In genomic region chr6:148502083-148502772, GRCh38 we compare ENCODE assay signal across 15 cellular contexts.
DNase-seq lines count a peak whose midpoint lies in the region; ATAC-seq and TF ChIP-seq lines count a peak whose summit lies in the region.
"Had no signal": no experiment of that assay in that cellular context is flagged by ENCODE, and none has a peak within 500 bp of the region (broad histone marks: within the 10 kb centered on the region; RNA-seq: fewer than 3 reads in every experiment).

No MANE protein-coding gene starts in this region.

- TF ChIP-seq CTCF in SK-N-SH (IDR thresholded peaks at IDR 0.05): no peak
- no peak for TF ChIP-seq CTCF in fibroblast of mammary gland (conservative IDR thresholded peaks at IDR 0.05; ENCODE audit: control insufficient read depth, insufficient read depth, low read depth, low read length)
- TF ChIP-seq CTCF in upper lobe of left lung (IDR thresholded peaks at IDR 0.05): no peak

- H3K79me2 ChIP-seq in SK-N-SH (ENCODE audit: insufficient read depth): peaks cover 77% of the 10 kb centered on the region

- no peak overlapping the region for H3K4ac ChIP-seq in neuronal stem cell (ENCODE audit: low read length)

- H3K9me2 ChIP-seq in SK-N-SH: no peaks in the 10 kb centered on the region

- H3K9me3 ChIP-seq in SK-N-SH (no peaks in the 10 kb centered on the region), neuronal stem cell (replicated peaks in 1 of 2; ENCODE audit: control insufficient read depth in 2 of 2, insufficient read depth in 1 of 2, low read depth in 1 of 2, low read length in 2 of 2) (no peaks in the 10 kb centered on the region), upper lobe of left lung (no peaks in the 10 kb centered on the region)
- H3K9me3 ChIP-seq: adrenal gland, pancreas had no signal

- no peak overlapping the region for H2BK5ac ChIP-seq in neuronal stem cell (ENCODE audit: low read length)

- H3K4me1 ChIP-seq in SK-N-SH (ENCODE audit: control insufficient read depth in 1 of 2, insufficient read depth in 2 of 2, low read depth in 1 of 2, low read length in 1 of 2): peaks cover 2 to 30% of the 10 kb centered on the region in 2 experiments; a peak in 3 of 4 replicates
- peaks cover 0 to 5% of the 10 kb centered on the region in 2 donors for H3K4me1 ChIP-seq in neuronal stem cell (ENCODE audit: control insufficient read depth in 2 of 2, insufficient read depth in 1 of 2, low read depth in 1 of 2, low read length in 2 of 2)
- H3K4me1 ChIP-seq in upper lobe of left lung: peaks cover 5 to 18% (median 12%) of the 10 kb centered on the region in 4 donors
- H3K4me1 ChIP-seq: adrenal gland, pancreas had no signal

- TF ChIP-seq RAD21 in SK-N-SH (IDR thresholded peaks at IDR 0.05; ENCODE audit: low read length): no peak

- no peak overlapping the region for H3K23ac ChIP-seq in neuronal stem cell (ENCODE audit: low read depth, low read length, poor library complexity)

- no peak overlapping the region for H3K18ac ChIP-seq in neuronal stem cell (ENCODE audit: low read length)

- no peak for TF ChIP-seq POLR2A in upper lobe of left lung (IDR thresholded peaks at IDR 0.05)

- H3K36me3 ChIP-seq in SK-N-SH (replicated peaks in 1 of 2; ENCODE audit: control insufficient read depth in 1 of 2, insufficient read depth in 2 of 2, low read length in 1 of 2) (peaks cover 0 to 15% of the 10 kb centered on the region in 2 experiments), neuronal stem cell (replicated peaks in 1 of 2; ENCODE audit: control insufficient read depth in 2 of 2, insufficient read depth in 2 of 2, low read length in 2 of 2) (no peaks in the 10 kb centered on the region), upper lobe of left lung (peaks cover 0 to 5% (median 2%) of the 10 kb centered on the region in 4 donors)
- H3K36me3 ChIP-seq: adrenal gland, pancreas had no signal

- DNase-seq in SK-N-SH (no peak), fibroblast of mammary gland (ENCODE audit: low read depth) (peak; percentile 92), neuronal stem cell (ENCODE audit: low spot score) (no peak), upper lobe of left lung (no peak), NCI-H146 treated with DMSO at 0.1 percent for 48 hours (lab: John Stamatoyannopoulos, UW; ENCODE audit: unreplicated experiment) (no peak), T-helper 9 cell (no peak)
- DNase-seq: activated CD8-positive, alpha-beta memory T cell treated with anti-CD3 and anti-CD28 coated beads for 24 hours; adrenal gland; NCI-H526 treated with DMSO at 0.1 percent for 48 hours; pancreas; SW 1271 had no signal

- peak overlapping the region; percentile 81 for H3K9ac ChIP-seq in SK-N-SH
- peak overlapping the region; percentile 46 for H3K9ac ChIP-seq in neuronal stem cell (ENCODE audit: low read depth, low read length, poor library complexity)

- no peaks in the 10 kb centered on the region for H3K79me1 ChIP-seq in neuronal stem cell (ENCODE audit: low read depth, low read length)

- CTCF ChIA-PET in SK-N-SH (lab: Yijun Ruan, JAX): no interaction called here

- no peaks in the 10 kb centered on the region for H3K27me3 ChIP-seq in SK-N-SH (ENCODE audit: insufficient read depth)
- H3K27me3 ChIP-seq in neuronal stem cell (ENCODE audit: control insufficient read depth in 3 of 3, insufficient read depth in 3 of 3, low read depth in 1 of 3, low read length in 3 of 3): no peaks in the 10 kb centered on the region
- H3K27me3 ChIP-seq in upper lobe of left lung: no peaks in the 10 kb centered on the region
- H3K27me3 ChIP-seq: adrenal gland, pancreas had no signal

- ATAC-seq in SK-N-SH treated with all-trans-retinoic acid at 6 μM for 48 hours: no peak
- peak in 1 of 2 donors; percentile 71 for ATAC-seq in upper lobe of left lung (ENCODE audit: low FRiP score in 2 of 2)
- ATAC-seq in HG02852 (IDR thresholded peaks at IDR 0.05; ENCODE audit: unreplicated experiment): no peak
- ATAC-seq: GM12878 had no signal

- H4K8ac ChIP-seq in neuronal stem cell (ENCODE audit: low read depth, low read length): no peak overlapping the region

- H2AFZ ChIP-seq in SK-N-SH (ENCODE audit: low read depth) (no peak overlapping the region), neuronal stem cell (ENCODE audit: low read length) (no peak overlapping the region)

- H4K20me1 ChIP-seq in SK-N-SH (ENCODE audit: insufficient read depth): no peaks in the 10 kb centered on the region

- H3K4me2 ChIP-seq in SK-N-SH (peak overlapping the region; percentile 76), neuronal stem cell (ENCODE audit: insufficient read depth, low read length, poor library complexity, severe bottlenecking) (no peak overlapping the region)

- POLR2A ChIA-PET in SK-N-SH (lab: Yijun Ruan, JAX): no interaction called here

- H2BK12ac ChIP-seq in neuronal stem cell (ENCODE audit: low read length): no peak overlapping the region

- H3F3A ChIP-seq in SK-N-SH (replicated peaks; ENCODE audit: insufficient read depth): peaks cover 38% of the 10 kb centered on the region

- no peak overlapping the region for H4K91ac ChIP-seq in neuronal stem cell (ENCODE audit: low read depth, low read length, poor library complexity)

- H2BK120ac ChIP-seq in neuronal stem cell (ENCODE audit: low read depth, low read length): no peak overlapping the region

- H2BK15ac ChIP-seq in neuronal stem cell (ENCODE audit: low read length): no peak overlapping the region

- no peak overlapping the region for H2AK5ac ChIP-seq in neuronal stem cell (ENCODE audit: low read depth, low read length)

- WGBS in SK-N-SH (ENCODE audit: low lambda C conversion rate): 49% methylated on average over 8 of the region's 8 CpGs
- WGBS in neuronal stem cell (ENCODE audit: extremely low coverage in 2 of 2, insufficient read length in 2 of 2, insufficient replicate concordance in 1 of 2), 2 donors: 100% methylated on average over 3 of the region's 8 CpGs; no CpG with 5 or more reads in 1 of the 2 donors
- WGBS in upper lobe of left lung, 2 donors: 65 to 66% methylated on average over 8 of the region's 8 CpGs

- TF ChIP-seq EP300 in SK-N-SH (IDR thresholded peaks at IDR 0.05; ENCODE audit: borderline replicate concordance in 1 of 2, low read depth in 1 of 2, low read length in 1 of 2) (no peak), upper lobe of left lung (IDR thresholded peaks at IDR 0.05) (no peak)

- no peak overlapping the region for H3K14ac ChIP-seq in neuronal stem cell (ENCODE audit: low read length)

- H3K27ac ChIP-seq in SK-N-SH (ENCODE audit: low read depth in 2 of 2, low read length in 1 of 2): peak overlapping the region in 1 of 2 experiments; percentile 98; a peak in 3 of 4 replicates
- H3K27ac ChIP-seq in neuronal stem cell (replicated peaks; ENCODE audit: low read length): no peak overlapping the region
- H3K27ac ChIP-seq in upper lobe of left lung: peak overlapping the region in 3 of 4 donors; percentile 21 to 61 (median 52)
- H3K27ac ChIP-seq: 22Rv1 had no signal

- H3K4me3 ChIP-seq in SK-N-SH (ENCODE audit: low read depth in 2 of 2, low read length in 1 of 2): no peak overlapping the region
- H3K4me3 ChIP-seq in fibroblast of mammary gland (ENCODE audit: control insufficient read depth, low read depth, low read length): no peak overlapping the region
- H3K4me3 ChIP-seq in neuronal stem cell (ENCODE audit: low read length in 2 of 2): no peak overlapping the region
- no peak overlapping the region for H3K4me3 ChIP-seq in upper lobe of left lung
- H3K4me3 ChIP-seq: adrenal gland, GM12878, pancreas had no signal

TF ChIP-seq in SK-N-SH, 30 proteins besides CTCF, POLR2A, EP300 and RAD21 (continues in another document):
- TF ChIP-seq GABPA (IDR thresholded peaks at IDR 0.05; ENCODE audit: low read depth) (no peak), RFX5 (IDR thresholded peaks at IDR 0.05; ENCODE audit: low read length) (no peak), RCOR1 (IDR thresholded peaks at IDR 0.05; ENCODE audit: low read length) (no peak), MEF2A (IDR thresholded peaks at IDR 0.05; ENCODE audit: borderline replicate concordance, low read depth) (no peak), POLR2AphosphoS5 (IDR thresholded peaks at IDR 0.05; ENCODE audit: low read depth, low read length) (no peak)
- TF ChIP-seq, protein P1, sequence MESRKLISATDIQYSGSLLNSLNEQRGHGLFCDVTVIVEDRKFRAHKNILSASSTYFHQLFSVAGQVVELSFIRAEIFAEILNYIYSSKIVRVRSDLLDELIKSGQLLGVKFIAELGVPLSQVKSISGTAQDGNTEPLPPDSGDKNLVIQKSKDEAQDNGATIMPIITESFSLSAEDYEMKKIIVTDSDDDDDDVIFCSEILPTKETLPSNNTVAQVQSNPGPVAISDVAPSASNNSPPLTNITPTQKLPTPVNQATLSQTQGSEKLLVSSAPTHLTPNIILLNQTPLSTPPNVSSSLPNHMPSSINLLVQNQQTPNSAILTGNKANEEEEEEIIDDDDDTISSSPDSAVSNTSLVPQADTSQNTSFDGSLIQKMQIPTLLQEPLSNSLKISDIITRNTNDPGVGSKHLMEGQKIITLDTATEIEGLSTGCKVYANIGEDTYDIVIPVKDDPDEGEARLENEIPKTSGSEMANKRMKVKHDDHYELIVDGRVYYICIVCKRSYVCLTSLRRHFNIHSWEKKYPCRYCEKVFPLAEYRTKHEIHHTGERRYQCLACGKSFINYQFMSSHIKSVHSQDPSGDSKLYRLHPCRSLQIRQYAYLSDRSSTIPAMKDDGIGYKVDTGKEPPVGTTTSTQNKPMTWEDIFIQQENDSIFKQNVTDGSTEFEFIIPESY (IDR thresholded peaks at IDR 0.05; ENCODE audit: borderline replicate concordance, low read depth): no peak

TF ChIP-seq in SK-N-SH treated with all-trans-retinoic acid at 6 μM for 48 hours, 23 proteins besides CTCF, POLR2A, EP300 and RAD21 (continues in another document):
- TF ChIP-seq ZNF565 (CRISPR knock-in tag; conservative IDR thresholded peaks at IDR 0.05; ENCODE audit: low read depth): no peak
- no peak for TF ChIP-seq ZC3H10 (CRISPR knock-in tag; IDR thresholded peaks at IDR 0.05)
- no peak for TF ChIP-seq POU6F1 (CRISPR knock-in tag; IDR thresholded peaks at IDR 0.05; ENCODE audit: borderline replicate concordance, low read depth)
- TF ChIP-seq TOX (CRISPR knock-in tag; IDR thresholded peaks at IDR 0.05; ENCODE audit: borderline replicate concordance): no peak
- no peak for TF ChIP-seq PPARA (CRISPR knock-in tag; IDR thresholded peaks at IDR 0.05; ENCODE audit: borderline replicate concordance)
- no peak for TF ChIP-seq RARB (CRISPR knock-in tag; IDR thresholded peaks at IDR 0.05)
- TF ChIP-seq TCF4 (CRISPR knock-in tag; IDR thresholded peaks at IDR 0.05; ENCODE audit: borderline replicate concordance): no peak
